ENCODE assay signal across 1 cellular context in genomic region chr4:185134176-185134869, GRCh38.
A peak's percentile ranks its signal among the peaks of the same experiment; 100 is the strongest.
TF ChIP-seq lines count a peak whose summit lies in the region.

No MANE protein-coding gene starts in this region.

TF ChIP-seq in GM12878, 131 proteins besides CTCF, POLR2A, EP300 and RAD21 (continued from another document):
- TF ChIP-seq REST (IDR thresholded peaks at IDR 0.05; ENCODE audit: low read depth, low read length), result no peak
- TF ChIP-seq BCL11A (IDR thresholded peaks at IDR 0.05; ENCODE audit: low read depth, low read length), result no peak
- TF ChIP-seq ASH2L (IDR thresholded peaks at IDR 0.05; ENCODE audit: borderline replicate concordance, low read depth), result no peak
- TF ChIP-seq RB1 (IDR thresholded peaks at IDR 0.05; ENCODE audit: borderline replicate concordance), result 0 out of 2 replicates have a peak, but pooled peaks have one; percentile 10
- TF ChIP-seq POLR2AphosphoS5 (IDR thresholded peaks at IDR 0.05; ENCODE audit: low read length), result no peak
- no peak for TF ChIP-seq ATF3 (IDR thresholded peaks at IDR 0.05; ENCODE audit: borderline replicate concordance, extremely low read depth, low read depth, low read length)
- TF ChIP-seq IKZF2 (IDR thresholded peaks at IDR 0.05), result no peak
- TF ChIP-seq BCLAF1 (IDR thresholded peaks at IDR 0.05), result no peak
- TF ChIP-seq USF2 (IDR thresholded peaks at IDR 0.05; ENCODE audit: borderline replicate concordance, low read depth, low read length), result no peak
- TF ChIP-seq CBFB (IDR thresholded peaks at IDR 0.05; ENCODE audit: low read depth), result no peak
- peak; percentile 93 for TF ChIP-seq ZNF24 (IDR thresholded peaks at IDR 0.05)
